16 cellular contexts compared by ENCODE assay signal in genomic region chr2:43038034-43038719, GRCh38.
A peak's percentile ranks its signal among the peaks of the same experiment; 100 is the strongest.
DNase-seq lines count a peak whose midpoint lies in the region; ATAC-seq, FAIRE-seq and TF ChIP-seq lines count a peak whose summit lies in the region.
"Had no signal": no experiment of that assay in that cellular context is flagged by ENCODE, and none has a peak within 500 bp of the region (broad histone marks: within the 10 kb centered on the region; RNA-seq: fewer than 3 reads in every experiment).

No MANE protein-coding gene starts in this region.

- H3K9me3 ChIP-seq in kidney (ENCODE audit: control insufficient read depth in 1 of 2, low read length in 2 of 2), result no peaks in the 10 kb centered on the region
- H3K9me3 ChIP-seq in naive thymus-derived CD4-positive, alpha-beta T cell (ENCODE audit: control insufficient read depth in 2 of 3, low read length in 3 of 3), result no peaks in the 10 kb centered on the region
- H3K9me3 ChIP-seq: adrenal gland had no signal

- CTCF ChIA-PET in naive thymus-derived CD4-positive, alpha-beta T cell (lab: Charles Lee), result no interaction called here

- peak; percentile 71 for FAIRE-seq in HTR-8/SVneo (lab: Jason Lieb, UNC)
- FAIRE-seq in kidney (lab: Jason Lieb, UNC), result no peak

- H3K27ac ChIP-seq in kidney (ENCODE audit: low read depth in 2 of 2, low read length in 2 of 2), result peak overlapping the region in 1 of 2 donors; percentile 13
- H3K27ac ChIP-seq in naive thymus-derived CD4-positive, alpha-beta T cell (ENCODE audit: low read depth, low read length), result no peak overlapping the region

- no peak for TF ChIP-seq CTCF in kidney (IDR thresholded peaks at IDR 0.05; ENCODE audit: borderline replicate concordance, extremely low read depth, insufficient read depth)
- no peak for TF ChIP-seq CTCF in type B pancreatic cell (conservative IDR thresholded peaks at IDR 0.05)

- POLR2A ChIA-PET in naive thymus-derived CD4-positive, alpha-beta T cell (lab: Charles Lee), result no interaction called here

- H3K36me3 ChIP-seq in kidney (ENCODE audit: control insufficient read depth in 1 of 2, insufficient read depth in 2 of 2, low read length in 2 of 2), result no peaks in the 10 kb centered on the region
- no peaks in the 10 kb centered on the region for H3K36me3 ChIP-seq in naive thymus-derived CD4-positive, alpha-beta T cell (ENCODE audit: control insufficient read depth in 2 of 3, insufficient read depth in 3 of 3, low read length in 3 of 3)
- H3K36me3 ChIP-seq: adrenal gland had no signal

- no peak for ATAC-seq in GM18520 (IDR thresholded peaks at IDR 0.05; ENCODE audit: unreplicated experiment)
- ATAC-seq in naive thymus-derived CD4-positive, alpha-beta T cell, result no peak
- no peak for ATAC-seq in HG03520 (IDR thresholded peaks at IDR 0.05; ENCODE audit: unreplicated experiment)

- H3K9me3 Mint-ChIP-seq in type B pancreatic cell, result no peaks in the 10 kb centered on the region
- H3K9me3 Mint-ChIP-seq in naive thymus-derived CD4-positive, alpha-beta T cell, result peaks cover 0 to 2% (median 0%) of the 10 kb centered on the region in 11 donors
- H3K9me3 Mint-ChIP-seq: CD8-positive, alpha-beta memory T cell; H9; immature natural killer cell; stimulated activated naive CD8-positive, alpha-beta T cell treated with anti-CD3 and anti-CD28 coated beads, Interleukin-15, Interleukin-2, amounts not matched to agents 100 ng/mL and 50 ng/mL, for 24 hours had no signal

- H3K27ac Mint-ChIP-seq in type B pancreatic cell, result peak overlapping the region; percentile 90
- peak overlapping the region in 1 of 9 donors; percentile 7 for H3K27ac Mint-ChIP-seq in naive thymus-derived CD4-positive, alpha-beta T cell
- H3K27ac Mint-ChIP-seq: H9; stimulated activated naive CD8-positive, alpha-beta T cell treated with anti-CD3 and anti-CD28 coated beads, Interleukin-15, Interleukin-2, amounts not matched to agents 100 ng/mL and 50 ng/mL, for 24 hours had no signal

- peak overlapping the region; percentile 44 for H3K4me3 Mint-ChIP-seq in type B pancreatic cell
- H3K4me3 Mint-ChIP-seq in naive thymus-derived CD4-positive, alpha-beta T cell, result peak overlapping the region in 1 of 10 donors; percentile 35
- H3K4me3 Mint-ChIP-seq: CD8-positive, alpha-beta memory T cell; H9; immature natural killer cell; stimulated activated naive CD8-positive, alpha-beta T cell treated with anti-CD3 and anti-CD28 coated beads, Interleukin-15, Interleukin-2, amounts not matched to agents 100 ng/mL and 50 ng/mL, for 24 hours had no signal

- intact Hi-C loops in kidney (cut with DNase I), result no loop called here
- intact Hi-C loops in naive thymus-derived CD4-positive, alpha-beta T cell (cut with micrococcal nuclease), result no loop called here

- H3K4me3 ChIP-seq in kidney (ENCODE audit: low read length in 2 of 2), result no peak overlapping the region
- no peak overlapping the region for H3K4me3 ChIP-seq in naive thymus-derived CD4-positive, alpha-beta T cell (ENCODE audit: low read length)
- H3K4me3 ChIP-seq: adrenal gland had no signal

- H3K27me3 ChIP-seq in naive thymus-derived CD4-positive, alpha-beta T cell (ENCODE audit: control insufficient read depth in 2 of 2, insufficient read depth in 2 of 2, low read length in 2 of 2), result no peaks in the 10 kb centered on the region
- H3K27me3 ChIP-seq: adrenal gland had no signal

- H3K9ac ChIP-seq in kidney (ENCODE audit: low read length in 2 of 2), result no peak overlapping the region

- DNase-seq in HTR-8/SVneo (ENCODE audit: insufficient read length, low spot score), result peak; percentile 92
- peak; percentile 49 for DNase-seq in amniotic stem cell (lab: John Stamatoyannopoulos, UW)
- DNase-seq in kidney, result peak; percentile 87
- no peak for DNase-seq in type B pancreatic cell (ENCODE audit: extremely low spot score, unreplicated experiment)
- no peak for DNase-seq in naive thymus-derived CD4-positive, alpha-beta T cell
- DNase-seq: activated T-cell treated with anti-CD3 and anti-CD28 coated beads, Interleukin-2, amount 50 U/mL, for 48 hours; CD8-positive, alpha-beta memory T cell; dermis blood vessel endothelial cell; H9; immature natural killer cell; NCI-H1048; retina had no signal

- no peaks in the 10 kb centered on the region for H3K27me3 Mint-ChIP-seq in type B pancreatic cell
- H3K27me3 Mint-ChIP-seq in naive thymus-derived CD4-positive, alpha-beta T cell, result peaks cover 0 to 6% (median 0%) of the 10 kb centered on the region in 5 donors
- H3K27me3 Mint-ChIP-seq: stimulated activated naive CD8-positive, alpha-beta T cell treated with anti-CD3 and anti-CD28 coated beads, Interleukin-15, Interleukin-2, amounts not matched to agents 100 ng/mL and 50 ng/mL, for 24 hours had no signal

- peaks cover 54% of the 10 kb centered on the region for H3K4me1 Mint-ChIP-seq in type B pancreatic cell (ENCODE audit: unreplicated experiment)
- peaks cover 0 to 23% (median 19%) of the 10 kb centered on the region in 7 donors for H3K4me1 Mint-ChIP-seq in naive thymus-derived CD4-positive, alpha-beta T cell
- H3K4me1 Mint-ChIP-seq: CD8-positive, alpha-beta memory T cell had no signal

- no peaks in the 10 kb centered on the region for H3K36me3 Mint-ChIP-seq in type B pancreatic cell
- H3K36me3 Mint-ChIP-seq in naive thymus-derived CD4-positive, alpha-beta T cell, result no peaks in the 10 kb centered on the region
- H3K36me3 Mint-ChIP-seq: CD8-positive, alpha-beta memory T cell; immature natural killer cell had no signal

- H3K4me1 ChIP-seq in kidney (ENCODE audit: control insufficient read depth in 1 of 2, insufficient read depth in 1 of 2, low read depth in 1 of 2, low read length in 2 of 2), result peaks cover 6 to 11% of the 10 kb centered on the region in 2 donors
- peaks cover 0 to 5% of the 10 kb centered on the region in 2 donors for H3K4me1 ChIP-seq in naive thymus-derived CD4-positive, alpha-beta T cell (ENCODE audit: control insufficient read depth in 2 of 2, insufficient read depth in 2 of 2, low read length in 2 of 2)

Comparison
In these comparisons a context has a peak if more than half of its experiments do, and no peak if none do; other contexts are left out.
1. DNase-seq: peak in HTR-8/SVneo (single experiment), amniotic stem cell (single experiment) and kidney (single experiment); none in type B pancreatic cell (single experiment) and naive thymus-derived CD4-positive, alpha-beta T cell (0 of 9).